Comparison of ENCODE assay signal across 9 cellular contexts in the genomic region with DNA sequence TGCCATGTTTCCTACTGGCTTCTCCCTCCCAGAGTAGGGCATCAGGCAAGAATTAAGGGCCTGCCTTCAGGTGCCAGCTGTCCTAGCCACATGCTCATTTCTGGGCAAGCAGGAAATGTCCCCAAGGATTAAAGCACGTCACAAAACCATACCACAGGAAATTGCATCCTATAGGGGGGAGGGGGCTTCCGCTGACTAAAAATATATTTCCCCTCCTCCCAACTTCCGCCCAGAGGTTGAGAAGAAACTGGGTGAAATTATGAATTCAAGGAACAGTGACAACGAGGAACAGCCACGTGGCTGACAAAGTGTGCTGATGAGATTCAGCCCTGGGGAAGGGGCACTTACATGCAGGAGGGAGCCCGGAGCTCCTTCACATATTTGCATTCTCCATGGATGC. TPM values are rescaled to one million over a fixed set of nuclear protein-coding genes. Genes with fewer than 3 reads are reported as not detected.
DNase-seq lines count a peak whose midpoint lies in the region; ATAC-seq and TF ChIP-seq lines count a peak whose summit lies in the region.
"Had no signal": no experiment of that assay in that cellular context is flagged by ENCODE, and none has a peak within 500 bp of the region (broad histone marks: within the 10 kb centered on the region; RNA-seq: fewer than 3 reads in every experiment).

No MANE protein-coding gene starts in this region.

- no peaks in the 10 kb centered on the region for H3K27me3 ChIP-seq in BLaER1
- no peaks in the 10 kb centered on the region for H3K27me3 ChIP-seq in lung (ENCODE audit: control insufficient read depth, insufficient read depth)

- 15 to 50% methylated on average over 6 of the region's 6 CpGs for WGBS in lung, 2 donors

- H3K36me3 Mint-ChIP-seq in IgD-negative memory B cell = no peaks in the 10 kb centered on the region
- peaks cover 80% of the 10 kb centered on the region for H3K36me3 Mint-ChIP-seq in activated CD4-positive, alpha-beta memory T cell treated with anti-CD3 and anti-CD28 coated beads, Interleukin-2, amount 10 ng/mL, durations not matched to agents 7 days and 5 days (ENCODE audit: low read depth)

- ATAC-seq in lung (ENCODE audit: insufficient read depth, low FRiP score) (no peak), GM18505 (IDR thresholded peaks at IDR 0.05; ENCODE audit: unreplicated experiment) (no peak), left lobe of liver (no peak), GM18868 (IDR thresholded peaks at IDR 0.05; ENCODE audit: unreplicated experiment) (no peak)

- CTCF ChIA-PET in activated CD4-positive, alpha-beta memory T cell treated with anti-CD3 and anti-CD28 coated beads, Interleukin-2, amount 10 ng/mL, durations not matched to agents 7 days and 5 days (lab: Charles Lee) = interaction anchor here (1.5 to 21.6 kb wide), 4 partner anchors 10 to 93 kb away, joined by 3 to 951 read pairs (median 38); a partner anchor contains a TSS

- H3K4me1 Mint-ChIP-seq in IgD-negative memory B cell = peaks cover 19 to 31% (median 31%) of the 10 kb centered on the region in 3 donors
- H3K4me1 Mint-ChIP-seq in activated CD4-positive, alpha-beta memory T cell treated with anti-CD3 and anti-CD28 coated beads, Interleukin-2, amount 10 ng/mL, durations not matched to agents 7 days and 5 days = peaks cover 74% of the 10 kb centered on the region

- H3K9ac ChIP-seq in BLaER1 = peak overlapping the region; percentile 94

- H3K9me3 Mint-ChIP-seq in IgD-negative memory B cell = no peaks in the 10 kb centered on the region
- no peaks in the 10 kb centered on the region for H3K9me3 Mint-ChIP-seq in activated CD4-positive, alpha-beta memory T cell treated with anti-CD3 and anti-CD28 coated beads, Interleukin-2, amount 10 ng/mL, durations not matched to agents 7 days and 5 days

- peaks cover 57% of the 10 kb centered on the region for H3K36me3 ChIP-seq in BLaER1
- peaks cover 0 to 23% of the 10 kb centered on the region in 2 donors for H3K36me3 ChIP-seq in lung (ENCODE audit: control insufficient read depth in 2 of 2, insufficient read depth in 2 of 2, low read length in 2 of 2)

- H3K9me3 ChIP-seq in BLaER1 (no peaks in the 10 kb centered on the region), lung (ENCODE audit: control insufficient read depth in 2 of 2, insufficient read depth in 1 of 2, low read length in 1 of 2) (peaks cover 0 to 3% of the 10 kb centered on the region in 2 donors)

- peak overlapping the region; percentile 99 for H3K27ac ChIP-seq in BLaER1
- H3K27ac ChIP-seq in lung (ENCODE audit: low read depth in 1 of 2, low read length in 1 of 2) = peak overlapping the region; percentile 49 to 54

- H3K4me3 Mint-ChIP-seq in IgD-negative memory B cell = peak overlapping the region in 2 of 4 donors; percentile 35 to 54
- peak overlapping the region; percentile 96 for H3K4me3 Mint-ChIP-seq in activated CD4-positive, alpha-beta memory T cell treated with anti-CD3 and anti-CD28 coated beads, Interleukin-2, amount 10 ng/mL, durations not matched to agents 7 days and 5 days

- H3K27me3 Mint-ChIP-seq in IgD-negative memory B cell = peaks cover 1% of the 10 kb centered on the region
- no peaks in the 10 kb centered on the region for H3K27me3 Mint-ChIP-seq in activated CD4-positive, alpha-beta memory T cell treated with anti-CD3 and anti-CD28 coated beads, Interleukin-2, amount 10 ng/mL, durations not matched to agents 7 days and 5 days

- TF ChIP-seq CTCF in lung (IDR thresholded peaks at IDR 0.05; ENCODE audit: control extremely low read depth, extremely low read depth) = no peak

- DNase-seq in activated CD4-positive, alpha-beta memory T cell treated with anti-CD3 and anti-CD28 coated beads, Interleukin-2, amount 10 ng/mL, durations not matched to agents 7 days and 5 days = peak; percentile 72
- no peak for DNase-seq in lung (ENCODE audit: low spot score)
- no peak for DNase-seq in left lobe of liver (ENCODE audit: low spot score)
- DNase-seq in SW480 (ENCODE audit: low spot score) = no peak
- DNase-seq: NCI-H1105 had no signal

- no peak for TF ChIP-seq POLR2A in GM18505 (IDR thresholded peaks at IDR 0.05; ENCODE audit: borderline replicate concordance, extremely low read depth, insufficient read depth, insufficient read length)

- POLR2A ChIA-PET in activated CD4-positive, alpha-beta memory T cell treated with anti-CD3 and anti-CD28 coated beads, Interleukin-2, amount 10 ng/mL, durations not matched to agents 7 days and 5 days (lab: Charles Lee) = interaction anchor here (1.0 to 1.8 kb wide), 4 partner anchors 10 to 91 kb away, joined by 4 to 10 read pairs (median 4); a partner anchor contains a TSS

- peaks cover 27% of the 10 kb centered on the region for H4K20me1 ChIP-seq in BLaER1

- peak overlapping the region; percentile 98 for H3K4me2 ChIP-seq in BLaER1

- H3K27ac Mint-ChIP-seq in IgD-negative memory B cell = peak overlapping the region in 2 of 3 donors; percentile 27 to 88
- H3K27ac Mint-ChIP-seq in activated CD4-positive, alpha-beta memory T cell treated with anti-CD3 and anti-CD28 coated beads, Interleukin-2, amount 10 ng/mL, durations not matched to agents 7 days and 5 days = peak overlapping the region; percentile 94

- peaks cover 86% of the 10 kb centered on the region for H3K4me1 ChIP-seq in BLaER1
- H3K4me1 ChIP-seq in lung (ENCODE audit: control insufficient read depth in 2 of 2, insufficient read depth in 2 of 2, low read length in 2 of 2) = peaks cover 24 to 27% of the 10 kb centered on the region in 2 donors

- H3K4me3 ChIP-seq in BLaER1 (peak overlapping the region; percentile 83), lung (no peak overlapping the region)

RNA-seq across cellular contexts. Expression of a gene that starts 4.1 kb away (rescaled TPM):
- polyA plus RNA-seq in IgD-negative memory B cell = 0.83 TPM
- total RNA-seq in activated CD4-positive, alpha-beta memory T cell treated with anti-CD3 and anti-CD28 coated beads, Interleukin-2, amount 10 ng/mL, durations not matched to agents 7 days and 5 days = 10 to 100 TPM; 67.9 to 69.1 TPM
- total RNA-seq in lung = 10 to 100 TPM; 13.0 to 27.1 TPM
- polyA plus RNA-seq in lung = 10 to 100 TPM; 16.3 to 20.5 TPM
- 0.70 TPM for total RNA-seq in left lobe of liver

RNA-seq across cellular contexts. Expression of a gene that starts 17.7 kb away (rescaled TPM):
- not detected for polyA plus RNA-seq in IgD-negative memory B cell
- under 1 TPM; 0.43 to 0.78 TPM for total RNA-seq in activated CD4-positive, alpha-beta memory T cell treated with anti-CD3 and anti-CD28 coated beads, Interleukin-2, amount 10 ng/mL, durations not matched to agents 7 days and 5 days
- under 1 TPM; 0.11 to 0.18 TPM for total RNA-seq in lung
- polyA plus RNA-seq in lung = under 1 TPM; 0.05 to 0.06 TPM
- total RNA-seq in left lobe of liver = 0.10 TPM

RNA-seq across cellular contexts. Expression of a gene that starts 39.4 kb away (rescaled TPM):
- polyA plus RNA-seq in IgD-negative memory B cell (122 TPM), lung (100 to 1,000 TPM in 1 of 2 donors, 10 to 100 TPM in 1; 57.9 to 108 TPM)
- 10 to 100 TPM; 52.3 to 55.8 TPM for total RNA-seq in activated CD4-positive, alpha-beta memory T cell treated with anti-CD3 and anti-CD28 coated beads, Interleukin-2, amount 10 ng/mL, durations not matched to agents 7 days and 5 days
- total RNA-seq in lung (10 to 100 TPM; 42.0 to 45.3 TPM), left lobe of liver (11.0 TPM)

RNA-seq across cellular contexts. Expression of a gene that starts 59.3 kb away (rescaled TPM):
- polyA plus RNA-seq in IgD-negative memory B cell = 69.7 TPM
- total RNA-seq in activated CD4-positive, alpha-beta memory T cell treated with anti-CD3 and anti-CD28 coated beads, Interleukin-2, amount 10 ng/mL, durations not matched to agents 7 days and 5 days = 100 to 1,000 TPM; 109 to 122 TPM
- 100 to 1,000 TPM; 123 to 200 TPM for total RNA-seq in lung
- polyA plus RNA-seq in lung = 10 to 100 TPM; 53.0 to 58.6 TPM
- 60.6 TPM for total RNA-seq in left lobe of liver
